ENCODE assay signal across 2 cellular contexts in genomic region chr5:85515588-85515987, GRCh38.
TF ChIP-seq lines count a peak whose summit lies in the region.

No MANE protein-coding gene starts in this region.

TF ChIP-seq in A549, 52 proteins besides CTCF, POLR2A, EP300 and RAD21:
- TF ChIP-seq MAFK (IDR thresholded peaks at IDR 0.05; ENCODE audit: partially characterized antibody) (peak; percentile 58), EHMT2 (IDR thresholded peaks at IDR 0.05; ENCODE audit: low read depth) (no peak)

TF ChIP-seq in IMR-90, 13 proteins besides CTCF, POLR2A, EP300 and RAD21 (continued from another document):
- TF ChIP-seq RFX5 (IDR thresholded peaks at IDR 0.05; ENCODE audit: low read depth, low read length) (no peak), ELK1 (IDR thresholded peaks at IDR 0.05; ENCODE audit: borderline replicate concordance, low read depth, low read length) (no peak)
